Comparison of ENCODE assay signal across 10 cellular contexts in the genomic region with DNA sequence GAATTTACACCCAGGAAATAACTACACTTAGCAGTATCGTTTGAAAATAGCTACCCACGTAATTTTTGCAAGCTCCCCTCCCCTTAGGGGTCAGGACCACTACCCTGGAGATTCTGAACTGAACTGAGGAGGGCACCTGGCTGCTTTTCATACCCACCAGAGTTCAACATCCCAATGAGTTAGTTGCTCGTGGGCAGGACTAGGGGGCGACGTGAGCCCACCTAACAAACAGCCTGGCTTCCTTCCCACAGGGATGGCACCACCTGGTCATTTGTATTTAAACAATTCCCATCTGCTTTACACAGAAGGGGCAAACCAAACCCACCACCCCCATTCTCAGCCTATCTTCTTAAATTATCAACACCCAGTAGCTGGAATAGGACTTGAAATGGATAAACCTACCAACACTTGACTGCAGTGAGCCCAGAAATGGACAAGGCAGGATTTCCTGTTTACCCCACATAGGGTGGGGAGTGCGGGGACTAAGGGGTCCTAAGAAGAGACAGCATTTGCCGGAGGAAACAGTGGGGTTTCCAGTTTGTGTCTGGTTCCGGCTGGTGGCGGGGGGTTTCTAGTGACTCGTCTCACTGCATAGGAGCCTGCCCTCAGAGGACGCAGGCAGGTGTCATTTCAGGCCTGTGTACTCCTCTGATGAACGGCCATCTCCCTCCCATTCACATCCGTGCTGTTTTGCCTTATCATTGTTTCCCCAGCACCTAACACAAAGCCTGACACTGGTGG. TPM values are rescaled to one million over a fixed set of nuclear protein-coding genes. Genes with fewer than 3 reads are reported as not detected.
DNase-seq lines count a peak whose midpoint lies in the region; FAIRE-seq and TF ChIP-seq lines count a peak whose summit lies in the region.
"Had no signal": no experiment of that assay in that cellular context is flagged by ENCODE, and none has a peak within 500 bp of the region (broad histone marks: within the 10 kb centered on the region; RNA-seq: fewer than 3 reads in every experiment).

No MANE protein-coding gene starts in this region.

- H2AFZ ChIP-seq in endothelial cell of umbilical vein (ENCODE audit: low read depth, low read length): no peak overlapping the region

- H3K36me3 Mint-ChIP-seq in MCF 10A (ENCODE audit: insufficient read depth, unreplicated experiment): peaks cover 6% of the 10 kb centered on the region
- H3K36me3 Mint-ChIP-seq in stimulated activated naive CD8-positive, alpha-beta T cell treated with anti-CD3 and anti-CD28 coated beads, Interleukin-15, Interleukin-2, amounts not matched to agents 100 ng/mL and 50 ng/mL, for 24 hours (ENCODE audit: low read depth): no peaks in the 10 kb centered on the region

- CTCF ChIA-PET in MCF 10A (lab: Yijun Ruan, JAX) (interaction anchor here (1.3 to 1.5 kb wide), 2 partner anchors 9 to 150 kb away, joined by 4 to 5 read pairs; no protein-coding TSS in a partner anchor), endothelial cell of umbilical vein (lab: Charles Lee) (interaction anchor here (1.0 to 9.1 kb wide), 4 partner anchors 87 to 391 kb away, joined by 3 to 189 read pairs (median 12); no protein-coding TSS in a partner anchor)

- no peak overlapping the region for H3K4me3 ChIP-seq in breast epithelium
- no peak overlapping the region for H3K4me3 ChIP-seq in endothelial cell of umbilical vein (replicated peaks in 1 of 3; ENCODE audit: insufficient read depth in 1 of 3, low read depth in 1 of 3, low read length in 3 of 3)
- H3K4me3 ChIP-seq in stomach: no peak overlapping the region

- BruUV-seq in MCF 10A (replicated peaks; lab: Mats Ljungman, UMichigan) (no TSS peak), endothelial cell of umbilical vein (replicated peaks; lab: Mats Ljungman, UMichigan) (no TSS peak)

- 69 to 82% (median 77%) methylated on average over 10 to 13 of the region's 13 CpGs for WGBS in stomach, 5 donors

- no peaks in the 10 kb centered on the region for H3K9me1 ChIP-seq in endothelial cell of umbilical vein (replicated peaks; ENCODE audit: control insufficient read depth, extremely low read depth, insufficient read depth, low read length)

- no peaks in the 10 kb centered on the region for H3K4me1 ChIP-seq in breast epithelium
- H3K4me1 ChIP-seq in endothelial cell of umbilical vein (ENCODE audit: control insufficient read depth, extremely low read depth, insufficient read depth, low read length): peaks cover 3% of the 10 kb centered on the region
- peaks cover 2 to 45% (median 26%) of the 10 kb centered on the region in 4 donors for H3K4me1 ChIP-seq in stomach

- peak; percentile 42 for FAIRE-seq in endothelial cell of umbilical vein (lab: Jason Lieb, UNC)
- FAIRE-seq: GM12892 had no signal

- no peak overlapping the region for H3K27ac Mint-ChIP-seq in MCF 10A (ENCODE audit: low read depth, unreplicated experiment)
- H3K27ac Mint-ChIP-seq in stimulated activated naive CD8-positive, alpha-beta T cell treated with anti-CD3 and anti-CD28 coated beads, Interleukin-15, Interleukin-2, amounts not matched to agents 100 ng/mL and 50 ng/mL, for 24 hours: peak overlapping the region; percentile 78

- TF ChIP-seq EP300 in stomach (IDR thresholded peaks at IDR 0.05): no peak

- H3K9me3 Mint-ChIP-seq in MCF 10A (ENCODE audit: unreplicated experiment): no peaks in the 10 kb centered on the region
- H3K9me3 Mint-ChIP-seq in stimulated activated naive CD8-positive, alpha-beta T cell treated with anti-CD3 and anti-CD28 coated beads, Interleukin-15, Interleukin-2, amounts not matched to agents 100 ng/mL and 50 ng/mL, for 24 hours: no peaks in the 10 kb centered on the region

- intact Hi-C loops in MCF 10A (cut with micrococcal nuclease) (loop anchor here (1.0 kb wide), 1 partner anchor 149 kb away; no protein-coding TSS in a partner anchor), breast epithelium (cut with DNase I; ENCODE audit: low total_unique reads) (loop anchor here (5.0 kb wide), 1 partner anchor 1312 kb away; no protein-coding TSS in a partner anchor), endothelial cell of umbilical vein (cut with micrococcal nuclease) (loop anchor here (1.0 to 10.0 kb wide), 3 partner anchors 149 to 479 kb away; no protein-coding TSS in a partner anchor), stomach (cut with DNase I; ENCODE audit: low total_unique reads) (no loop called here)

- H3K79me2 ChIP-seq in endothelial cell of umbilical vein (ENCODE audit: control insufficient read depth, insufficient read depth, low read length): no peaks in the 10 kb centered on the region

- no peak for TF ChIP-seq CTCF in MCF 10A (IDR thresholded peaks at IDR 0.05; ENCODE audit: unreplicated experiment)
- TF ChIP-seq CTCF in breast epithelium (IDR thresholded peaks at IDR 0.05): no peak
- TF ChIP-seq CTCF in endothelial cell of umbilical vein (IDR thresholded peaks at IDR 0.05; ENCODE audit: extremely low read depth in 1 of 2, insufficient read depth in 1 of 2, low read depth in 1 of 2, low read length in 2 of 2): peak; percentile 40 to 45
- TF ChIP-seq CTCF in stomach (IDR thresholded peaks at IDR 0.05): no peak
- TF ChIP-seq CTCF in GM13976 (IDR thresholded peaks at IDR 0.05; ENCODE audit: borderline replicate concordance, control extremely low read depth, extremely low read depth, insufficient read depth, missing control alignments): no peak

- H3K27ac ChIP-seq in breast epithelium: no peak overlapping the region
- no peak overlapping the region for H3K27ac ChIP-seq in endothelial cell of umbilical vein (ENCODE audit: insufficient read depth, low read depth, low read length)
- H3K27ac ChIP-seq in stomach: no peak overlapping the region

- TF ChIP-seq POLR2A in breast epithelium (IDR thresholded peaks at IDR 0.05) (no peak), endothelial cell of umbilical vein (IDR thresholded peaks at IDR 0.05; ENCODE audit: low read depth, low read length) (no peak), stomach (IDR thresholded peaks at IDR 0.05) (no peak)

- DNase-seq in MCF 10A (ENCODE audit: unreplicated experiment): peak; percentile 29
- DNase-seq in breast epithelium (ENCODE audit: low spot score in 2 of 2): no peak
- peak; percentile 42 for DNase-seq in NCI-H748 (lab: John Stamatoyannopoulos, UW; ENCODE audit: unreplicated experiment)
- DNase-seq in endothelial cell of umbilical vein (ENCODE audit: low read depth, low spot score): peak; percentile 44
- DNase-seq in stomach: no peak
- DNase-seq in GM13976 (ENCODE audit: low spot score): no peak
- DNase-seq in activated CD4-positive, alpha-beta T cell treated with anti-CD3 and anti-CD28 coated beads, Interleukin-2, amount 50 U/mL, for 1 hour: no peak
- DNase-seq: right cardiac atrium had no signal

- no peak overlapping the region for H3K4me2 ChIP-seq in endothelial cell of umbilical vein (ENCODE audit: insufficient read depth, low read length)

- no peak overlapping the region for H3K9ac ChIP-seq in endothelial cell of umbilical vein (replicated peaks; ENCODE audit: extremely low read depth, insufficient read depth, low read length)

- POLR2A ChIA-PET in MCF 10A (lab: Yijun Ruan, JAX): interaction anchor here (0.6 to 1.4 kb wide), 3 partner anchors 58 to 550 kb away, joined by 3 to 4 read pairs (median 3); no protein-coding TSS in a partner anchor
- POLR2A ChIA-PET in endothelial cell of umbilical vein (lab: Charles Lee): no interaction called here

- dilution Hi-C loops in endothelial cell of umbilical vein (cut with MboI; ENCODE audit: extremely low pct_ligation_motif_present, low sequenced_read_pairs): no loop called here

- H3K36me3 ChIP-seq in breast epithelium: no peaks in the 10 kb centered on the region
- no peaks in the 10 kb centered on the region for H3K36me3 ChIP-seq in endothelial cell of umbilical vein (ENCODE audit: control insufficient read depth in 2 of 2, extremely low read depth in 1 of 2, insufficient read depth in 2 of 2, low read length in 2 of 2)
- H3K36me3 ChIP-seq in stomach: no peaks in the 10 kb centered on the region

- H3K9me3 ChIP-seq in breast epithelium (no peaks in the 10 kb centered on the region), endothelial cell of umbilical vein (replicated peaks; ENCODE audit: control insufficient read depth, insufficient read depth, low read length) (no peaks in the 10 kb centered on the region), stomach (no peaks in the 10 kb centered on the region)

- H3K27me3 Mint-ChIP-seq in MCF 10A (ENCODE audit: insufficient read depth, unreplicated experiment): no peaks in the 10 kb centered on the region
- H3K27me3 Mint-ChIP-seq in stimulated activated naive CD8-positive, alpha-beta T cell treated with anti-CD3 and anti-CD28 coated beads, Interleukin-15, Interleukin-2, amounts not matched to agents 100 ng/mL and 50 ng/mL, for 24 hours: no peaks in the 10 kb centered on the region

- H4K20me1 ChIP-seq in endothelial cell of umbilical vein (replicated peaks; ENCODE audit: control insufficient read depth, extremely low read depth, insufficient read depth, low read length): no peaks in the 10 kb centered on the region

- H3K27me3 ChIP-seq in breast epithelium (no peaks in the 10 kb centered on the region), endothelial cell of umbilical vein (ENCODE audit: control insufficient read depth in 2 of 2, insufficient read depth in 2 of 2, low read length in 2 of 2) (no peaks in the 10 kb centered on the region), stomach (no peaks in the 10 kb centered on the region)

- no peak overlapping the region for H3K4me3 Mint-ChIP-seq in MCF 10A (ENCODE audit: unreplicated experiment)
- H3K4me3 Mint-ChIP-seq in stimulated activated naive CD8-positive, alpha-beta T cell treated with anti-CD3 and anti-CD28 coated beads, Interleukin-15, Interleukin-2, amounts not matched to agents 100 ng/mL and 50 ng/mL, for 24 hours: no peak overlapping the region

- no peaks in the 10 kb centered on the region for H3K4me1 Mint-ChIP-seq in MCF 10A (ENCODE audit: insufficient read depth, unreplicated experiment)
- peaks cover 18% of the 10 kb centered on the region for H3K4me1 Mint-ChIP-seq in stimulated activated naive CD8-positive, alpha-beta T cell treated with anti-CD3 and anti-CD28 coated beads, Interleukin-15, Interleukin-2, amounts not matched to agents 100 ng/mL and 50 ng/mL, for 24 hours (ENCODE audit: low read depth)

- in situ Hi-C loops in GM13976 (cut with MboI; ENCODE audit: low sequenced_read_pairs, unreplicated experiment): loop anchor here (10.0 kb wide), 1 partner anchor 149 kb away; no protein-coding TSS in a partner anchor

RNA-seq across cellular contexts. Expression of gene VGLL4, which starts 11.6 kb away (rescaled TPM):
- total RNA-seq in MCF 10A (2022) (31.3 and 31.7 TPM in 2 replicates), breast epithelium (10 to 100 TPM; 48.0 to 90.0 (median 68.5) TPM), endothelial cell of umbilical vein (58.9 and 67.0 TPM in 2 replicates), stomach (100 to 1,000 TPM in 2 of 5 donors, 10 to 100 TPM in 3; 15.2 to 147 (median 53.8) TPM)
- polyA plus RNA-seq in endothelial cell of umbilical vein (75.9 and 78.9 TPM in 2 replicates), stomach (10 to 100 TPM; 18.9 to 33.9 (median 26.0) TPM)
- polyA plus RNA-seq in endothelial cell of umbilical vein (2011; cell fraction: cytosol; rRNA removed): 48.6 and 57.5 TPM in 2 replicates
- 95.4 and 99.1 TPM in 2 replicates for polyA plus RNA-seq in endothelial cell of umbilical vein (2011; cell fraction: nucleus; rRNA removed)
- 42.5 and 47.3 TPM in 2 replicates for polyA plus RNA-seq in endothelial cell of umbilical vein (2012)
- 73.2 and 78.6 TPM in 2 replicates for polyA minus RNA-seq in endothelial cell of umbilical vein
- 16.1 TPM for polyA minus RNA-seq in endothelial cell of umbilical vein (2011; cell fraction: cytosol; rRNA and poly(A)+ RNA removed)
- 112 and 132 TPM in 2 replicates for polyA minus RNA-seq in endothelial cell of umbilical vein (2011; cell fraction: nucleus; rRNA and poly(A)+ RNA removed)

Comparison
In these comparisons a context has a peak if more than half of its experiments do, and no peak if none do; other contexts are left out.
1. DNase-seq: peak in MCF 10A (single experiment), NCI-H748 (single experiment) and endothelial cell of umbilical vein (single experiment); none in breast epithelium (0 of 2), stomach (single experiment), GM13976 (single experiment) and activated CD4-positive, alpha-beta T cell treated with anti-CD3 and anti-CD28 coated beads, Interleukin-2, amount 50 U/mL, for 1 hour (single experiment).
2. CTCF ChIP-seq: peak in endothelial cell of umbilical vein (2 of 2); none in MCF 10A (single experiment), breast epithelium (0 of 3), stomach (0 of 7) and GM13976 (single experiment).